31 cellular contexts compared by ENCODE assay signal in the genomic region with DNA sequence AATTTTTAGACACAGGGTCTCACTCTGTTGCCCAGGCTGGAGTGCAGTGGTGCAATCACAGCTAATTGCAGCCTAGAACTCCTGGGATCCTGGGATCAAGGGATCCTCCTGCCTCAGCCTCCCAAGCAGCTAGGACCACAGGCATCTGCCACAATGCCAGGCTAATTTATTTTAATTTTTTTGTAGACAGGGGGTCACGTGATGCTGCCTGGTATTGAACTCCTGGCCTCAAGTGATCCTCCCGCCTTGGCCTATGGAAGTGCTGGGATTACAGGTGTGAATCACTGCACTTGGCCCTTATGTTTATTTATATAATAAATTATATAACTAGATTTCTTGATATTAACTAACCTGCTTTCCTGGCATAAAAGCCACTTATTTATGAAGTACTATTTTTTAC.
A peak's percentile ranks its signal among the peaks of the same experiment; 100 is the strongest.
DNase-seq lines count a peak whose midpoint lies in the region; ATAC-seq, FAIRE-seq and TF ChIP-seq lines count a peak whose summit lies in the region.
"Had no signal": no experiment of that assay in that cellular context is flagged by ENCODE, and none has a peak within 500 bp of the region (broad histone marks: within the 10 kb centered on the region; RNA-seq: fewer than 3 reads in every experiment).

No MANE protein-coding gene starts in this region.

- H3K79me2 ChIP-seq in HepG2 (ENCODE audit: insufficient read depth, low read length), result no peaks in the 10 kb centered on the region
- no peaks in the 10 kb centered on the region for H3K79me2 ChIP-seq in K562 (ENCODE audit: control insufficient read depth, insufficient read depth, low read length)

- POLR2A ChIA-PET in HepG2 (lab: Yijun Ruan, JAX), result no interaction called here
- POLR2A ChIA-PET in K562 (lab: Yijun Ruan, JAX), result no interaction called here

- H3K9me3 ChIP-seq in HepG2 (ENCODE audit: low read length) (no peaks in the 10 kb centered on the region; the same call in 1 of the 2 replicates), right lobe of liver (no peaks in the 10 kb centered on the region), K562 (replicated peaks; ENCODE audit: control insufficient read depth, insufficient read depth, low read depth, low read length) (no peaks in the 10 kb centered on the region)
- H3K9me3 ChIP-seq: A549, BE2C, Caco-2 had no signal

- BruUV-seq in HepG2 (replicated peaks; lab: Mats Ljungman, UMichigan), result no TSS peak
- BruUV-seq in K562 (replicated peaks; lab: Mats Ljungman, UMichigan), result no TSS peak

- in situ Hi-C loops in HepG2 (cut with HindIII; ENCODE audit: extremely low pct_ligation_motif_present, low pct_unique_long_range_greater_than_20kb), result no loop called here
- in situ Hi-C loops in K562 (cut with MboI), result no loop called here

- intact Hi-C loops in HepG2 (cut with micrococcal nuclease; ENCODE audit: unreplicated experiment), result no loop called here
- intact Hi-C loops in right lobe of liver (cut with DNase I), result no loop called here
- intact Hi-C loops in K562 (cut with micrococcal nuclease), result no loop called here

- no peak for TF ChIP-seq POLR2A in HepG2 (IDR thresholded peaks at IDR 0.05; ENCODE audit: insufficient read depth in 1 of 2, low read depth in 2 of 2, low read length in 2 of 2)
- TF ChIP-seq POLR2A in right lobe of liver (IDR thresholded peaks at IDR 0.05), result no peak
- no peak for TF ChIP-seq POLR2A in K562 (conservative IDR thresholded peaks at IDR 0.05)

- 2% methylated on average over 2 of the region's 2 CpGs for WGBS in HepG2 (ENCODE audit: low lambda C conversion rate)
- 52% methylated on average over 2 of the region's 2 CpGs for WGBS in right lobe of liver (ENCODE audit: insufficient coverage, low coverage, low lambda C conversion rate, missing lambda C conversion rate)
- 0% methylated on average over 2 of the region's 2 CpGs for WGBS in K562 (ENCODE audit: insufficient coverage, low coverage, missing lambda C conversion rate)

- H3K4me1 ChIP-seq in HepG2 (ENCODE audit: insufficient read depth, low read length) (no peaks in the 10 kb centered on the region), right lobe of liver (no peaks in the 10 kb centered on the region), K562 (replicated peaks in 1 of 2; ENCODE audit: control insufficient read depth in 2 of 2, insufficient read depth in 2 of 2, low read length in 2 of 2) (no peaks in the 10 kb centered on the region)
- H3K4me1 ChIP-seq: A549; BE2C; BLaER1; BLaER1 treated with 17β-estradiol and CSF1 and Interleukin-3, amounts not matched to agents 10 nM and 100 nM; Caco-2 had no signal

- TF ChIP-seq CTCF in HepG2 (CRISPR knock-in tag; IDR thresholded peaks at IDR 0.05) (no peak), right lobe of liver (IDR thresholded peaks at IDR 0.05) (no peak), K562 (IDR thresholded peaks at IDR 0.05 in 2 of 3, conservative IDR thresholded peaks at IDR 0.05 in 1 of 3; ENCODE audit: insufficient read depth in 2 of 3, low read depth in 1 of 3, low read length in 3 of 3) (no peak)

- no peaks in the 10 kb centered on the region for H4K20me1 ChIP-seq in HepG2 (ENCODE audit: insufficient read depth, low read length)
- H4K20me1 ChIP-seq in K562 (replicated peaks; ENCODE audit: control insufficient read depth, insufficient read depth, low read length), result no peaks in the 10 kb centered on the region
- H4K20me1 ChIP-seq: BLaER1; BLaER1 treated with 17β-estradiol and CSF1 and Interleukin-3, amounts not matched to agents 10 nM and 100 nM had no signal

- H3K9ac ChIP-seq in HepG2 (ENCODE audit: insufficient read depth, low read depth, low read length), result no peak overlapping the region
- H3K9ac ChIP-seq in K562 (ENCODE audit: insufficient read depth in 1 of 2, low read depth in 2 of 2, low read length in 2 of 2), result no peak overlapping the region
- H3K9ac ChIP-seq: BLaER1; BLaER1 treated with 17β-estradiol and CSF1 and Interleukin-3, amounts not matched to agents 10 nM and 100 nM had no signal

- no peak for TF ChIP-seq EP300 in HepG2 (IDR thresholded peaks at IDR 0.05; ENCODE audit: low read depth in 2 of 2, low read length in 2 of 2)
- TF ChIP-seq EP300 in HepG2 (CRISPR knock-in tag; IDR thresholded peaks at IDR 0.05; ENCODE audit: borderline replicate concordance), result no peak
- TF ChIP-seq EP300 in K562 (IDR thresholded peaks at IDR 0.05; ENCODE audit: low read length), result no peak

- H3K9me1 ChIP-seq in K562 (ENCODE audit: control insufficient read depth, insufficient read depth, low read length), result no peaks in the 10 kb centered on the region

- ATAC-seq in HepG2, result no peak
- no peak for ATAC-seq in right lobe of liver
- no peak for ATAC-seq in K562
- ATAC-seq: A549; CD8-positive, alpha-beta T cell had no signal

- no peak overlapping the region for H3K27ac ChIP-seq in HepG2 (ENCODE audit: extremely low read length, insufficient read depth, low read length)
- H3K27ac ChIP-seq in right lobe of liver, result no peak overlapping the region
- no peak overlapping the region for H3K27ac ChIP-seq in K562 (ENCODE audit: extremely low read depth, low read depth, low read length)
- H3K27ac ChIP-seq: 22Rv1; A549; BLaER1; BLaER1 treated with 17β-estradiol and CSF1 and Interleukin-3, amounts not matched to agents 10 nM and 100 nM; C4-2B had no signal

- H3K36me3 ChIP-seq in HepG2 (replicated peaks in 1 of 2; ENCODE audit: control insufficient read depth in 1 of 2, insufficient read depth in 2 of 2, low read length in 2 of 2) (no peaks in the 10 kb centered on the region), right lobe of liver (no peaks in the 10 kb centered on the region), K562 (ENCODE audit: control insufficient read depth, insufficient read depth, low read length) (no peaks in the 10 kb centered on the region)
- H3K36me3 ChIP-seq: BE2C; BLaER1; BLaER1 treated with 17β-estradiol and CSF1 and Interleukin-3, amounts not matched to agents 10 nM and 100 nM had no signal

- CTCF ChIA-PET in HepG2 (lab: Yijun Ruan, JAX; ENCODE audit: low intra/inter-chr PET ratio, low total read pairs) (no interaction called here), K562 (lab: Yijun Ruan, JAX; ENCODE audit: low intra/inter-chr PET ratio) (no interaction called here)

- no peak for TF ChIP-seq RAD21 in HepG2 (CRISPR knock-in tag; IDR thresholded peaks at IDR 0.05)
- no peak for TF ChIP-seq RAD21 in K562 (CRISPR knock-in tag; conservative IDR thresholded peaks at IDR 0.05 in 1 of 2, IDR thresholded peaks at IDR 0.05 in 1 of 2)

- no peak overlapping the region for H3K4me2 ChIP-seq in HepG2 (ENCODE audit: low read depth, low read length)
- H3K4me2 ChIP-seq in K562 (ENCODE audit: insufficient read depth, low read length), result no peak overlapping the region
- H3K4me2 ChIP-seq: A549; BLaER1; BLaER1 treated with 17β-estradiol and CSF1 and Interleukin-3, amounts not matched to agents 10 nM and 100 nM had no signal

- H2AFZ ChIP-seq in HepG2 (ENCODE audit: low read length) (no peak overlapping the region), K562 (ENCODE audit: low read depth, low read length) (no peak overlapping the region)

- H3K27me3 ChIP-seq in HepG2 (ENCODE audit: control insufficient read depth in 1 of 2, insufficient read depth in 2 of 2, low read length in 2 of 2), result no peaks in the 10 kb centered on the region
- no peaks in the 10 kb centered on the region for H3K27me3 ChIP-seq in right lobe of liver
- no peaks in the 10 kb centered on the region for H3K27me3 ChIP-seq in K562 (ENCODE audit: control insufficient read depth in 2 of 2, insufficient read depth in 2 of 2, low read length in 2 of 2)
- H3K27me3 ChIP-seq: BE2C; BLaER1; BLaER1 treated with 17β-estradiol and CSF1 and Interleukin-3, amounts not matched to agents 10 nM and 100 nM had no signal

- DNase-seq in HepG2 (ENCODE audit: low spot score) (no peak), right lobe of liver (no peak), K562 (ENCODE audit: extremely low read depth in 1 of 4, low spot score in 3 of 4) (no peak), NCI-H1436 treated with DMSO at 0.1 percent for 48 hours (lab: John Stamatoyannopoulos, UW) (no peak)
- DNase-seq: 8988T; ACHN; AML-193; BE2C; C1 segment of cervical spinal cord; Caco-2; Calu3; CD4-positive, alpha-beta memory T cell; CD4-positive, alpha-beta T cell; CD4-positive, CD25-positive, alpha-beta regulatory T cell; CD8-positive, alpha-beta memory T cell; CD8-positive, alpha-beta T cell; COR-L47; DMS 273 treated with DMSO at 0.1 percent for 48 hours; DMS153; DMS53; DMS79; DMS79 treated with DMSO at 0.1 percent for 48 hours; DND-41; EL had no signal

- FAIRE-seq in HepG2 (lab: Jason Lieb, UNC), result no peak
- FAIRE-seq in K562 (lab: Jason Lieb, UNC), result no peak
- FAIRE-seq: A204.1, D721Med had no signal

- H3K4me3 ChIP-seq in HepG2 (replicated peaks in 1 of 3; ENCODE audit: insufficient read depth in 1 of 3, low read depth in 2 of 3, low read length in 3 of 3) (no peak overlapping the region), right lobe of liver (no peak overlapping the region), K562 (no peak overlapping the region)
- H3K4me3 ChIP-seq: A549; BLaER1; BLaER1 treated with 17β-estradiol and CSF1 and Interleukin-3, amounts not matched to agents 10 nM and 100 nM had no signal

TF ChIP-seq in HepG2, 621 proteins besides CTCF, POLR2A, EP300 and RAD21 (continues in another document):
- TF ChIP-seq JUNB (CRISPR knock-in tag; IDR thresholded peaks at IDR 0.05; ENCODE audit: borderline replicate concordance), result no peak
- TF ChIP-seq RAD51 (IDR thresholded peaks at IDR 0.05; ENCODE audit: borderline replicate concordance), result peak; percentile 60; the same call in 1 of the 2 replicates

TF ChIP-seq in K562, 482 proteins besides CTCF, POLR2A, EP300 and RAD21:
- no peak for TF ChIP-seq MEF2D (tag; conservative IDR thresholded peaks at IDR 0.05; ENCODE audit: low read depth)
- TF ChIP-seq, protein P1, sequence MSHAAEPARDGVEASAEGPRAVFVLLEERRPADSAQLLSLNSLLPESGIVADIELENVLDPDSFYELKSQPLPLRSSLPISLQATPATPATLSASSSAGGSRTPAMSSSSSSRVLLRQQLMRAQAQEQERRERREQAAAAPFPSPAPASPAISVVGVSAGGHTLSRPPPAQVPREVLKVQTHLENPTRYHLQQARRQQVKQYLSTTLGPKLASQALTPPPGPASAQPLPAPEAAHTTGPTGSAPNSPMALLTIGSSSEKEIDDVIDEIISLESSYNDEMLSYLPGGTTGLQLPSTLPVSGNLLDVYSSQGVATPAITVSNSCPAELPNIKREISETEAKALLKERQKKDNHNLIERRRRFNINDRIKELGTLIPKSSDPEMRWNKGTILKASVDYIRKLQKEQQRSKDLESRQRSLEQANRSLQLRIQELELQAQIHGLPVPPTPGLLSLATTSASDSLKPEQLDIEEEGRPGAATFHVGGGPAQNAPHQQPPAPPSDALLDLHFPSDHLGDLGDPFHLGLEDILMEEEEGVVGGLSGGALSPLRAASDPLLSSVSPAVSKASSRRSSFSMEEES (CRISPR knock-in tag; IDR thresholded peaks at IDR 0.05), result peak; percentile 60
